Comparison of ENCODE assay signal across 19 cellular contexts in genomic region chr16:11234884-11235702, GRCh38. TPM values are rescaled to one million over a fixed set of nuclear protein-coding genes. Genes with fewer than 3 reads are reported as not detected.
DNase-seq lines count a peak whose midpoint lies in the region; ATAC-seq and TF ChIP-seq lines count a peak whose summit lies in the region.
"Had no signal": no experiment of that assay in that cellular context is flagged by ENCODE, and none has a peak within 500 bp of the region (broad histone marks: within the 10 kb centered on the region; RNA-seq: fewer than 3 reads in every experiment).

No MANE protein-coding gene starts in this region.

- intact Hi-C loops in IMR-90 (cut with micrococcal nuclease) = no loop called here
- intact Hi-C loops in activated T-helper 1 cell treated with anti-CD3 and anti-CD28 coated beads, Interleukin-12 subunit alpha, Interleukin-12 subunit beta, Interleukin-2, Interleukin-4 antibody, amounts not matched to agents 30 ng/mL and 10 ng/mL and 1 ng/mL, durations not matched to agents 14 hours and 24 hours and 36 hours (cut with micrococcal nuclease) = loop anchor here (1.0 to 5.0 kb wide), 4 partner anchors 119 to 347 kb away; no protein-coding TSS in a partner anchor

- H3K4me3 ChIP-seq in IMR-90 (ENCODE audit: insufficient read depth, low read depth, low read length) = no peak overlapping the region
- H3K4me3 ChIP-seq: GM23338 had no signal

- H2BK20ac ChIP-seq in IMR-90 (ENCODE audit: low read depth, low read length) = no peak overlapping the region

- H3K27me3 ChIP-seq in IMR-90 (ENCODE audit: control insufficient read depth, insufficient read depth, low read length) = no peaks in the 10 kb centered on the region

- H3K27ac ChIP-seq in IMR-90 (ENCODE audit: insufficient read depth, low read length) = no peak overlapping the region
- H3K27ac ChIP-seq: epithelial cell of prostate, WERI-Rb-1 had no signal

- no peak for TF ChIP-seq RAD21 in IMR-90 (IDR thresholded peaks at IDR 0.05; ENCODE audit: low read length)

- POLR2A ChIA-PET in IMR-90 (lab: Charles Lee; ENCODE audit: unreplicated experiment) = no interaction called here

- no peaks in the 10 kb centered on the region for H3K27me3 Mint-ChIP-seq in activated CD8-positive, alpha-beta memory T cell treated with anti-CD3 and anti-CD28 coated beads, Interleukin-2, amount 10 ng/mL, durations not matched to agents 7 days and 5 days
- H3K27me3 Mint-ChIP-seq in activated T-helper 1 cell treated with anti-CD3 and anti-CD28 coated beads, Interleukin-12 subunit alpha, Interleukin-12 subunit beta, Interleukin-2, Interleukin-4 antibody, amounts not matched to agents 30 ng/mL and 10 ng/mL and 1 ng/mL, durations not matched to agents 14 hours and 24 hours and 36 hours (ENCODE audit: insufficient read depth) = no peaks in the 10 kb centered on the region
- peaks cover 5% of the 10 kb centered on the region for H3K27me3 Mint-ChIP-seq in nephron (ENCODE audit: low read depth)

- H3K18ac ChIP-seq in IMR-90 (ENCODE audit: low read depth, low read length) = no peak overlapping the region

- BruUV-seq in IMR-90 (replicated peaks; lab: Mats Ljungman, UMichigan) = no TSS peak

- H3K79me1 ChIP-seq in IMR-90 (ENCODE audit: low read depth in 1 of 2, low read length in 2 of 2) = no peaks in the 10 kb centered on the region

- H3K36me3 ChIP-seq in IMR-90 (ENCODE audit: control insufficient read depth, insufficient read depth, low read length) = no peaks in the 10 kb centered on the region
- H3K36me3 ChIP-seq: WERI-Rb-1 had no signal

- H3K36me3 Mint-ChIP-seq in activated CD8-positive, alpha-beta memory T cell treated with anti-CD3 and anti-CD28 coated beads, Interleukin-2, amount 10 ng/mL, durations not matched to agents 7 days and 5 days = no peaks in the 10 kb centered on the region
- peaks cover 2% of the 10 kb centered on the region for H3K36me3 Mint-ChIP-seq in activated T-helper 1 cell treated with anti-CD3 and anti-CD28 coated beads, Interleukin-12 subunit alpha, Interleukin-12 subunit beta, Interleukin-2, Interleukin-4 antibody, amounts not matched to agents 30 ng/mL and 10 ng/mL and 1 ng/mL, durations not matched to agents 14 hours and 24 hours and 36 hours (ENCODE audit: low read depth)
- H3K36me3 Mint-ChIP-seq in nephron (ENCODE audit: low read depth) = no peaks in the 10 kb centered on the region

- no peak overlapping the region for H3K9ac ChIP-seq in IMR-90 (ENCODE audit: low read depth, low read length)

- peak overlapping the region; percentile 1 for H3K4me3 Mint-ChIP-seq in activated CD8-positive, alpha-beta memory T cell treated with anti-CD3 and anti-CD28 coated beads, Interleukin-2, amount 10 ng/mL, durations not matched to agents 7 days and 5 days
- peak overlapping the region; percentile 0 for H3K4me3 Mint-ChIP-seq in activated T-helper 1 cell treated with anti-CD3 and anti-CD28 coated beads, Interleukin-12 subunit alpha, Interleukin-12 subunit beta, Interleukin-2, Interleukin-4 antibody, amounts not matched to agents 30 ng/mL and 10 ng/mL and 1 ng/mL, durations not matched to agents 14 hours and 24 hours and 36 hours
- no peak overlapping the region for H3K4me3 Mint-ChIP-seq in nephron
- H3K4me3 Mint-ChIP-seq: GM23338 had no signal

- WGBS in IMR-90 (ENCODE audit: extremely low coverage in 2 of 2, insufficient read length in 1 of 2), 2 experiments = 95% methylated on average over 3 of the region's 13 CpGs; no CpG with 5 or more reads in 1 of the 2 experiments

- TF ChIP-seq POLR2A in IMR-90 (IDR thresholded peaks at IDR 0.05; ENCODE audit: low read depth, low read length) = no peak

- CTCF ChIA-PET in activated CD8-positive, alpha-beta memory T cell treated with anti-CD3 and anti-CD28 coated beads, Interleukin-2, amount 10 ng/mL, durations not matched to agents 7 days and 5 days (lab: Charles Lee) = interaction anchor here (1.0 to 4.7 kb wide), 9 partner anchors 10 to 476 kb away, joined by 3 to 30 read pairs (median 4); partner anchors contain the start of gene SOCS1
- CTCF ChIA-PET in IMR-90 (lab: Yijun Ruan, JAX) = interaction anchor here (0.7 kb wide), 1 partner anchor 14 kb away, joined by 3 read pairs; no protein-coding TSS in a partner anchor

- no peak overlapping the region for H4K91ac ChIP-seq in IMR-90 (ENCODE audit: insufficient read depth, low read depth, low read length)

- peak overlapping the region in 1 of 2 experiments; percentile 21; a peak in 1 of 4 replicates for H4K8ac ChIP-seq in IMR-90 (ENCODE audit: low read depth in 2 of 2, low read length in 2 of 2)

- peak; percentile 53 for DNase-seq in activated CD8-positive, alpha-beta memory T cell treated with anti-CD3 and anti-CD28 coated beads, Interleukin-2, amount 10 ng/mL, durations not matched to agents 7 days and 5 days
- no peak for DNase-seq in activated CD8-positive, alpha-beta memory T cell treated with anti-CD3 and anti-CD28 coated beads, Interleukin-2, amount 50 U/mL, for 4 hours
- DNase-seq in IMR-90 (peak; percentile 24), NCI-H345 treated with DMSO at 0.1 percent for 48 hours (lab: John Stamatoyannopoulos, UW; ENCODE audit: unreplicated experiment) (no peak), A172 (ENCODE audit: low spot score) (no peak)
- DNase-seq in activated T-helper 1 cell treated with anti-CD3 and anti-CD28 coated beads, Interleukin-12 subunit alpha, Interleukin-12 subunit beta, Interleukin-2, Interleukin-4 antibody, amounts not matched to agents 30 ng/mL and 10 ng/mL and 1 ng/mL, durations not matched to agents 14 hours and 24 hours and 36 hours (ENCODE audit: low spot score) = no peak
- DNase-seq: activated gamma-delta T cell treated with Interleukin-2 at 50 U/mL for 16 hours; cerebellar nuclear complex; DMS79; NCI-H1417; NCI-H524 treated with DMSO at 0.1 percent for 48 hours; stimulated activated CD4-positive, alpha-beta T cell treated with anti-CD3 and anti-CD28 coated beads, Interleukin-15, amount 100 ng/mL, for 24 hours; WERI-Rb-1 had no signal

- H2AK5ac ChIP-seq in IMR-90 (ENCODE audit: low read depth, low read length) = peak overlapping the region; percentile 64

- H3K4me1 Mint-ChIP-seq in activated CD8-positive, alpha-beta memory T cell treated with anti-CD3 and anti-CD28 coated beads, Interleukin-2, amount 10 ng/mL, durations not matched to agents 7 days and 5 days = peaks cover 64% of the 10 kb centered on the region
- peaks cover 77% of the 10 kb centered on the region for H3K4me1 Mint-ChIP-seq in activated T-helper 1 cell treated with anti-CD3 and anti-CD28 coated beads, Interleukin-12 subunit alpha, Interleukin-12 subunit beta, Interleukin-2, Interleukin-4 antibody, amounts not matched to agents 30 ng/mL and 10 ng/mL and 1 ng/mL, durations not matched to agents 14 hours and 24 hours and 36 hours (ENCODE audit: low read depth)
- H3K4me1 Mint-ChIP-seq in nephron = peaks cover 5% of the 10 kb centered on the region

- no peak overlapping the region for H4K5ac ChIP-seq in IMR-90 (ENCODE audit: low read depth, low read length)

- H2BK15ac ChIP-seq in IMR-90 (ENCODE audit: low read depth, low read length) = no peak overlapping the region

- H3K9me3 Mint-ChIP-seq in activated CD8-positive, alpha-beta memory T cell treated with anti-CD3 and anti-CD28 coated beads, Interleukin-2, amount 10 ng/mL, durations not matched to agents 7 days and 5 days (ENCODE audit: low read depth) = no peaks in the 10 kb centered on the region
- no peaks in the 10 kb centered on the region for H3K9me3 Mint-ChIP-seq in activated T-helper 1 cell treated with anti-CD3 and anti-CD28 coated beads, Interleukin-12 subunit alpha, Interleukin-12 subunit beta, Interleukin-2, Interleukin-4 antibody, amounts not matched to agents 30 ng/mL and 10 ng/mL and 1 ng/mL, durations not matched to agents 14 hours and 24 hours and 36 hours
- H3K9me3 Mint-ChIP-seq in nephron = no peaks in the 10 kb centered on the region
- H3K9me3 Mint-ChIP-seq: GM23338 had no signal

- H3K56ac ChIP-seq in IMR-90 (ENCODE audit: extremely low read depth, insufficient read depth, low read length) = no peak overlapping the region

- H3K4me1 ChIP-seq in IMR-90 (ENCODE audit: control insufficient read depth, insufficient read depth, low read length) = peaks cover 2% of the 10 kb centered on the region; the same call in 1 of the 2 replicates

- in situ Hi-C loops in IMR-90 (cut with MboI; ENCODE audit: low sequenced_read_pairs) = no loop called here

- H2BK5ac ChIP-seq in IMR-90 (ENCODE audit: low read depth, low read length, poor library complexity, severe bottlenecking) = no peak overlapping the region

- H3K4ac ChIP-seq in IMR-90 (ENCODE audit: low read depth, low read length) = 0 out of 2 replicates have a peak overlapping the region, but pooled peaks have one; percentile 19

- H3K9me1 ChIP-seq in IMR-90 (ENCODE audit: insufficient read depth, low read length) = no peaks in the 10 kb centered on the region; the same call in 1 of the 2 replicates

- no peak overlapping the region for H2AK9ac ChIP-seq in IMR-90 (replicated peaks; ENCODE audit: low read depth, low read length, poor library complexity)

- no peak overlapping the region for H2AFZ ChIP-seq in IMR-90 (replicated peaks; ENCODE audit: low read length, poor library complexity)
- H2AFZ ChIP-seq: GM23338 had no signal

- H3K23ac ChIP-seq in IMR-90 (ENCODE audit: low read depth, low read length) = no peak overlapping the region

- no peaks in the 10 kb centered on the region for H3K9me3 ChIP-seq in IMR-90 (ENCODE audit: control insufficient read depth, insufficient read depth, low read length)

- ATAC-seq in activated CD8-positive, alpha-beta memory T cell treated with anti-CD3 and anti-CD28 coated beads, Interleukin-2, amount 10 ng/mL, durations not matched to agents 7 days and 5 days = no peak
- peak; percentile 24; the same call in 1 of the 2 replicates for ATAC-seq in IMR-90 (ENCODE audit: low read depth)
- ATAC-seq in HG03135 (IDR thresholded peaks at IDR 0.05; ENCODE audit: unreplicated experiment) = no peak
- ATAC-seq: GM23338 had no signal

- H3K27ac Mint-ChIP-seq in activated CD8-positive, alpha-beta memory T cell treated with anti-CD3 and anti-CD28 coated beads, Interleukin-2, amount 10 ng/mL, durations not matched to agents 7 days and 5 days = peak overlapping the region; percentile 82
- H3K27ac Mint-ChIP-seq in activated T-helper 1 cell treated with anti-CD3 and anti-CD28 coated beads, Interleukin-12 subunit alpha, Interleukin-12 subunit beta, Interleukin-2, Interleukin-4 antibody, amounts not matched to agents 30 ng/mL and 10 ng/mL and 1 ng/mL, durations not matched to agents 14 hours and 24 hours and 36 hours = peak overlapping the region; percentile 56
- H3K27ac Mint-ChIP-seq in nephron = peak overlapping the region in 2 of 3 experiments; percentile 11 to 24
- H3K27ac Mint-ChIP-seq: GM23338 had no signal

- no peak for TF ChIP-seq CTCF in IMR-90 (conservative IDR thresholded peaks at IDR 0.05; ENCODE audit: low read depth, low read length)
- TF ChIP-seq CTCF in nephron (IDR thresholded peaks at IDR 0.05; ENCODE audit: unreplicated experiment in 3 of 3) = no peak

- dilution Hi-C loops in IMR-90 (cut with HindIII; ENCODE audit: low sequenced_read_pairs, unreplicated experiment) = no loop called here

- H2BK120ac ChIP-seq in IMR-90 (ENCODE audit: low read depth, low read length) = 0 out of 2 replicates have a peak overlapping the region, but pooled peaks have one; percentile 16

- H4K20me1 ChIP-seq in IMR-90 (ENCODE audit: insufficient read depth, low read length) = no peaks in the 10 kb centered on the region

- H3K4me2 ChIP-seq in IMR-90 (ENCODE audit: low read depth, low read length) = no peak overlapping the region
- H3K4me2 ChIP-seq: GM23338 had no signal

- H3K14ac ChIP-seq in IMR-90 (replicated peaks; ENCODE audit: low read depth, low read length) = 0 out of 2 replicates have a peak overlapping the region, but pooled peaks have one; percentile 2

RNA-seq across cellular contexts. Expression of gene SOCS1, which starts 20.9 kb away (rescaled TPM):
- total RNA-seq in activated CD8-positive, alpha-beta memory T cell treated with anti-CD3 and anti-CD28 coated beads, Interleukin-2, amount 10 ng/mL, durations not matched to agents 7 days and 5 days = 100 to 1,000 TPM; 158 to 200 TPM
- 2.0 and 2.2 TPM in 2 replicates for total RNA-seq in IMR-90 (2012; rRNA removed)
- 19.9 and 22.0 TPM in 2 replicates for polyA plus RNA-seq in IMR-90 (2012; rRNA removed)
- 42.9 and 94.9 TPM in 2 replicates for polyA plus RNA-seq in IMR-90 (2012; cell fraction: cytosol; rRNA removed)
- 109 and 179 TPM in 2 replicates for polyA plus RNA-seq in IMR-90 (2012; cell fraction: nucleus; rRNA removed; ENCODE audit: low replicate concordance)
- 158 and 161 TPM in 2 replicates for total RNA-seq in activated T-helper 1 cell treated with anti-CD3 and anti-CD28 coated beads, Interleukin-12 subunit alpha, Interleukin-12 subunit beta, Interleukin-2, Interleukin-4 antibody, amounts not matched to agents 30 ng/mL and 10 ng/mL and 1 ng/mL, durations not matched to agents 14 hours and 24 hours and 36 hours
- total RNA-seq in A172 (2014; rRNA removed; shearing (Covaris generic)) = 0.17 TPM in 1 of 2 replicates, not detected in the other

RNA-seq across cellular contexts. Expression of gene TNP2, which starts 34.0 kb away (rescaled TPM):
- total RNA-seq in activated CD8-positive, alpha-beta memory T cell treated with anti-CD3 and anti-CD28 coated beads, Interleukin-2, amount 10 ng/mL, durations not matched to agents 7 days and 5 days = not detected
- not detected in 2 replicates for total RNA-seq in IMR-90 (2012; rRNA removed)
- not detected in 2 replicates for polyA plus RNA-seq in IMR-90 (2012; rRNA removed)
- not detected in 2 replicates for polyA plus RNA-seq in IMR-90 (2012; cell fraction: cytosol; rRNA removed)
- polyA plus RNA-seq in IMR-90 (2012; cell fraction: nucleus; rRNA removed; ENCODE audit: low replicate concordance) = not detected in 2 replicates
- total RNA-seq in activated T-helper 1 cell treated with anti-CD3 and anti-CD28 coated beads, Interleukin-12 subunit alpha, Interleukin-12 subunit beta, Interleukin-2, Interleukin-4 antibody, amounts not matched to agents 30 ng/mL and 10 ng/mL and 1 ng/mL, durations not matched to agents 14 hours and 24 hours and 36 hours = not detected in 2 replicates
- not detected in 2 replicates for total RNA-seq in A172 (2014; rRNA removed; shearing (Covaris generic))
- total RNA-seq: GM23338, liver, ureter had no signal
- polyA plus RNA-seq: GM23338, liver had no signal

RNA-seq across cellular contexts. Expression of gene PRM3, which starts 38.3 kb away (rescaled TPM):
- total RNA-seq in activated CD8-positive, alpha-beta memory T cell treated with anti-CD3 and anti-CD28 coated beads, Interleukin-2, amount 10 ng/mL, durations not matched to agents 7 days and 5 days = not detected
- not detected in 2 replicates for total RNA-seq in IMR-90 (2012; rRNA removed)
- not detected in 2 replicates for polyA plus RNA-seq in IMR-90 (2012; rRNA removed)
- polyA plus RNA-seq in IMR-90 (2012; cell fraction: cytosol; rRNA removed) = not detected in 2 replicates
- not detected in 2 replicates for polyA plus RNA-seq in IMR-90 (2012; cell fraction: nucleus; rRNA removed; ENCODE audit: low replicate concordance)
- not detected in 2 replicates for total RNA-seq in activated T-helper 1 cell treated with anti-CD3 and anti-CD28 coated beads, Interleukin-12 subunit alpha, Interleukin-12 subunit beta, Interleukin-2, Interleukin-4 antibody, amounts not matched to agents 30 ng/mL and 10 ng/mL and 1 ng/mL, durations not matched to agents 14 hours and 24 hours and 36 hours
- not detected in 2 replicates for total RNA-seq in A172 (2014; rRNA removed; shearing (Covaris generic))
- total RNA-seq: GM23338, liver, ureter had no signal
- polyA plus RNA-seq: GM23338, liver had no signal

RNA-seq across cellular contexts. Expression of gene PRM2, which starts 41.2 kb away (rescaled TPM):
- total RNA-seq in activated CD8-positive, alpha-beta memory T cell treated with anti-CD3 and anti-CD28 coated beads, Interleukin-2, amount 10 ng/mL, durations not matched to agents 7 days and 5 days = not detected
- total RNA-seq in IMR-90 (2012; rRNA removed) = not detected in 2 replicates
- polyA plus RNA-seq in IMR-90 (2012; rRNA removed) = not detected in 2 replicates
- not detected in 2 replicates for polyA plus RNA-seq in IMR-90 (2012; cell fraction: cytosol; rRNA removed)
- polyA plus RNA-seq in IMR-90 (2012; cell fraction: nucleus; rRNA removed; ENCODE audit: low replicate concordance) = not detected in 2 replicates
- total RNA-seq in activated T-helper 1 cell treated with anti-CD3 and anti-CD28 coated beads, Interleukin-12 subunit alpha, Interleukin-12 subunit beta, Interleukin-2, Interleukin-4 antibody, amounts not matched to agents 30 ng/mL and 10 ng/mL and 1 ng/mL, durations not matched to agents 14 hours and 24 hours and 36 hours = not detected in 2 replicates
- total RNA-seq in A172 (2014; rRNA removed; shearing (Covaris generic)) = not detected in 2 replicates
- total RNA-seq: GM23338, liver, ureter had no signal
- polyA plus RNA-seq: GM23338, liver had no signal

RNA-seq across cellular contexts. Expression of gene PRM1, which starts 46.0 kb away (rescaled TPM):
- total RNA-seq in activated CD8-positive, alpha-beta memory T cell treated with anti-CD3 and anti-CD28 coated beads, Interleukin-2, amount 10 ng/mL, durations not matched to agents 7 days and 5 days = not detected
- not detected in 2 replicates for total RNA-seq in IMR-90 (2012; rRNA removed)
- polyA plus RNA-seq in IMR-90 (2012; rRNA removed) = not detected in 2 replicates
- not detected in 2 replicates for polyA plus RNA-seq in IMR-90 (2012; cell fraction: cytosol; rRNA removed)
- not detected in 2 replicates for polyA plus RNA-seq in IMR-90 (2012; cell fraction: nucleus; rRNA removed; ENCODE audit: low replicate concordance)
- total RNA-seq in activated T-helper 1 cell treated with anti-CD3 and anti-CD28 coated beads, Interleukin-12 subunit alpha, Interleukin-12 subunit beta, Interleukin-2, Interleukin-4 antibody, amounts not matched to agents 30 ng/mL and 10 ng/mL and 1 ng/mL, durations not matched to agents 14 hours and 24 hours and 36 hours = not detected in 2 replicates
- not detected in 2 replicates for total RNA-seq in A172 (2014; rRNA removed; shearing (Covaris generic))
- total RNA-seq: GM23338, liver, ureter had no signal
- polyA plus RNA-seq: liver had no signal

Comparison
In these comparisons a context has a peak if more than half of its experiments do, and no peak if none do; other contexts are left out.
1. DNase-seq: peak in activated CD8-positive, alpha-beta memory T cell treated with anti-CD3 and anti-CD28 coated beads, Interleukin-2, amount 10 ng/mL, durations not matched to agents 7 days and 5 days (single experiment) and IMR-90 (single experiment); none in activated CD8-positive, alpha-beta memory T cell treated with anti-CD3 and anti-CD28 coated beads, Interleukin-2, amount 50 U/mL, for 4 hours (single experiment), activated T-helper 1 cell treated with anti-CD3 and anti-CD28 coated beads, Interleukin-12 subunit alpha, Interleukin-12 subunit beta, Interleukin-2, Interleukin-4 antibody, amounts not matched to agents 30 ng/mL and 10 ng/mL and 1 ng/mL, durations not matched to agents 14 hours and 24 hours and 36 hours (single experiment), NCI-H345 treated with DMSO at 0.1 percent for 48 hours (single experiment) and A172 (single experiment).
2. H3K27ac Mint-ChIP-seq: peak in every context shown above with its lines; median percentile 82 in activated CD8-positive, alpha-beta memory T cell treated with anti-CD3 and anti-CD28 coated beads, Interleukin-2, amount 10 ng/mL, durations not matched to agents 7 days and 5 days; 56 in activated T-helper 1 cell treated with anti-CD3 and anti-CD28 coated beads, Interleukin-12 subunit alpha, Interleukin-12 subunit beta, Interleukin-2, Interleukin-4 antibody, amounts not matched to agents 30 ng/mL and 10 ng/mL and 1 ng/mL, durations not matched to agents 14 hours and 24 hours and 36 hours; 18 in nephron.
3. H3K4me3 Mint-ChIP-seq: peak in activated CD8-positive, alpha-beta memory T cell treated with anti-CD3 and anti-CD28 coated beads, Interleukin-2, amount 10 ng/mL, durations not matched to agents 7 days and 5 days (single experiment) and activated T-helper 1 cell treated with anti-CD3 and anti-CD28 coated beads, Interleukin-12 subunit alpha, Interleukin-12 subunit beta, Interleukin-2, Interleukin-4 antibody, amounts not matched to agents 30 ng/mL and 10 ng/mL and 1 ng/mL, durations not matched to agents 14 hours and 24 hours and 36 hours (single experiment); none in nephron (0 of 3).
4. RNA of gene SOCS1, which starts 20.9 kb away (total RNA-seq): 158 to 200 TPM in activated CD8-positive, alpha-beta memory T cell treated with anti-CD3 and anti-CD28 coated beads, Interleukin-2, amount 10 ng/mL, durations not matched to agents 7 days and 5 days and 158 to 161 TPM in activated T-helper 1 cell treated with anti-CD3 and anti-CD28 coated beads, Interleukin-12 subunit alpha, Interleukin-12 subunit beta, Interleukin-2, Interleukin-4 antibody, amounts not matched to agents 30 ng/mL and 10 ng/mL and 1 ng/mL, durations not matched to agents 14 hours and 24 hours and 36 hours; 2.0 to 2.2 TPM in IMR-90 and 0.17 TPM in A172; every median in the first group is over 10 times any median in the second.